23 cellular contexts compared by ENCODE assay signal in the genomic region with DNA sequence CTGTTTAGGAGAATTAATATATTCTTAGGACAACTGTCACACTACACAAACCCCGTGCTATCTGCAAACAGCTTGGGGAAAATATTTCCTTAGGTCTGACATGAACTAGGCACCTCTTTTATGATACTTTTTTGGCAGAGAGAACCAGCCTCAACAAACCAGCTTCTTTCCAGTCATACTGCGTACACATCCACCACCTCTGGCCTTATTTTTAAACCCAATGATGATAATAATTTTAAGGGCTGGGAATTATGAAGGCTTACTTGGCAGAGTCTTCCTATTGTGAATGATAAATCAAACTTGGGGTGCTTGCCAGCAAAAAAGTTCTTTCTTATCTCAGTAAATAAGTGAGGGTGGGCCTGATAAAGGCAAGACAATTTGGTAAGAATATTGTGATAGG.
DNase-seq lines count a peak whose midpoint lies in the region; ATAC-seq and TF ChIP-seq lines count a peak whose summit lies in the region.
"Had no signal": no experiment of that assay in that cellular context is flagged by ENCODE, and none has a peak within 500 bp of the region (broad histone marks: within the 10 kb centered on the region; RNA-seq: fewer than 3 reads in every experiment).

No MANE protein-coding gene starts in this region.

- H3K4me3 ChIP-seq in A673 (ENCODE audit: low read depth, low read length, poor library complexity, severe bottlenecking), result no peak overlapping the region
- H3K4me3 ChIP-seq in OCI-LY1 (ENCODE audit: low read depth, low read length, poor library complexity, severe bottlenecking), result peak overlapping the region; percentile 25
- no peak overlapping the region for H3K4me3 ChIP-seq in hepatocyte
- H3K4me3 ChIP-seq: ovary, suprapubic skin had no signal

- BruUV-seq in A673 (replicated peaks; lab: Mats Ljungman, UMichigan), result no TSS peak

- H3K36me3 ChIP-seq in A673 (ENCODE audit: insufficient read depth, low read length, poor library complexity, severe bottlenecking), result no peaks in the 10 kb centered on the region
- H3K36me3 ChIP-seq in OCI-LY1 (ENCODE audit: insufficient read depth, low read length), result no peaks in the 10 kb centered on the region
- no peaks in the 10 kb centered on the region for H3K36me3 ChIP-seq in hepatocyte (replicated peaks; ENCODE audit: insufficient read depth, low read depth)
- H3K36me3 ChIP-seq: ovary, suprapubic skin had no signal

- peak overlapping the region; percentile 74 for H3K9ac ChIP-seq in OCI-LY1 (ENCODE audit: low read length)

- H3K9me3 ChIP-seq in A673 (ENCODE audit: low read depth, low read length, poor library complexity, severe bottlenecking) (no peaks in the 10 kb centered on the region), OCI-LY1 (ENCODE audit: low read length) (no peaks in the 10 kb centered on the region), hepatocyte (ENCODE audit: low read depth) (no peaks in the 10 kb centered on the region)
- H3K9me3 ChIP-seq: ovary, suprapubic skin had no signal

- no peaks in the 10 kb centered on the region; the same call in 1 of the 2 replicates for H3F3A ChIP-seq in OCI-LY1 (ENCODE audit: insufficient read depth, low read length)

- H3K79me2 ChIP-seq in OCI-LY1 (ENCODE audit: insufficient read depth, low read length), result no peaks in the 10 kb centered on the region
- no peaks in the 10 kb centered on the region for H3K79me2 ChIP-seq in hepatocyte

- peak overlapping the region; percentile 62 for H3K4me2 ChIP-seq in OCI-LY1 (ENCODE audit: low read length)
- no peak overlapping the region for H3K4me2 ChIP-seq in hepatocyte

- no peaks in the 10 kb centered on the region for H3K27me3 Mint-ChIP-seq in activated B cell treated with CpG ODN at 0.5 μM for 24 hours
- peaks cover 19% of the 10 kb centered on the region for H3K27me3 Mint-ChIP-seq in activated CD8-positive, alpha-beta memory T cell treated with anti-CD3 and anti-CD28 coated beads, Interleukin-2, amount 10 ng/mL, durations not matched to agents 7 days and 5 days
- H3K27me3 Mint-ChIP-seq: activated naive CD4-positive, alpha-beta T cell treated with anti-CD3 and anti-CD28 coated beads, Interleukin-2, amount 10 ng/mL, durations not matched to agents 7 days and 5 days; CD4-positive, alpha-beta memory T cell; stimulated activated naive B cell treated with anti-CD40 and anti-IgM and Interleukin-4, amounts not matched to agents 10 μg/mL and 1 μg/mL and 100 μg/mL, for 72 hours; T-helper 17 cell had no signal

- H3K9me2 ChIP-seq in OCI-LY1 (ENCODE audit: low read depth, low read length) (no peaks in the 10 kb centered on the region), hepatocyte (replicated peaks; ENCODE audit: insufficient read depth) (no peaks in the 10 kb centered on the region)

- intact Hi-C loops in A673 (cut with micrococcal nuclease; ENCODE audit: unreplicated experiment) (loop anchor here (5.0 to 10.0 kb wide), 5 partner anchors 93 to 1433 kb away; partner anchors contain the start of gene ZEB2), activated B cell treated with CpG ODN at 0.5 μM for 24 hours (cut with micrococcal nuclease) (loop anchor here (2.0 to 10.0 kb wide), 11 partner anchors 339 to 1813 kb away; a partner anchor contains a TSS)

- H4K20me1 ChIP-seq in OCI-LY1 (ENCODE audit: insufficient read depth, low read length), result no peaks in the 10 kb centered on the region
- no peaks in the 10 kb centered on the region for H4K20me1 ChIP-seq in hepatocyte (ENCODE audit: insufficient read depth, poor library complexity, severe bottlenecking)

- H3K27ac ChIP-seq in A673 (ENCODE audit: low read depth, low read length, poor library complexity, severe bottlenecking) (peak overlapping the region; percentile 87), OCI-LY1 (ENCODE audit: low read depth, low read length, poor library complexity, severe bottlenecking) (peak overlapping the region; percentile 96), hepatocyte (peak overlapping the region; percentile 44)
- H3K27ac ChIP-seq: suprapubic skin had no signal

- DNase-seq in A673 (ENCODE audit: low spot score) (no peak), activated B cell treated with CpG ODN at 0.5 μM for 24 hours (no peak), hepatocyte (ENCODE audit: low spot score) (no peak), GM13976 (ENCODE audit: low spot score) (no peak)
- no peak for DNase-seq in activated CD8-positive, alpha-beta memory T cell treated with anti-CD3 and anti-CD28 coated beads, Interleukin-2, amount 10 ng/mL, durations not matched to agents 7 days and 5 days
- DNase-seq: activated CD8-positive, alpha-beta T cell treated with anti-CD3 and anti-CD28 coated beads for 36 hours; activated naive CD4-positive, alpha-beta T cell treated with anti-CD3 and anti-CD28 coated beads, Interleukin-2, amount 10 ng/mL, durations not matched to agents 7 days and 5 days; amniotic stem cell; CD4-positive, alpha-beta memory T cell; dermis blood vessel endothelial cell; EL; hypothalamus; IMR-90; NCI-H446 treated with DMSO at 0.1 percent for 48 hours; stimulated activated naive B cell treated with anti-CD40 and anti-IgM and Interleukin-4, amounts not matched to agents 10 μg/mL and 1 μg/mL and 100 μg/mL, for 72 hours; T-helper 17 cell had no signal

- H2AFZ ChIP-seq in OCI-LY1 (ENCODE audit: low read length) (no peak overlapping the region), hepatocyte (no peak overlapping the region)

- 62% methylated on average over 2 of the region's 2 CpGs for WGBS in hepatocyte (ENCODE audit: low lambda C conversion rate, missing lambda C conversion rate)

- in situ Hi-C loops in GM13976 (cut with MboI; ENCODE audit: low sequenced_read_pairs, unreplicated experiment), result no loop called here

- H3K27me3 ChIP-seq in A673 (replicated peaks; ENCODE audit: insufficient read depth, low read depth, low read length, poor library complexity), result no peaks in the 10 kb centered on the region
- no peaks in the 10 kb centered on the region for H3K27me3 ChIP-seq in OCI-LY1 (ENCODE audit: insufficient read depth, low read length)
- no peaks in the 10 kb centered on the region for H3K27me3 ChIP-seq in hepatocyte
- H3K27me3 ChIP-seq: ovary, suprapubic skin had no signal

- ATAC-seq in activated B cell treated with CpG ODN at 0.5 μM for 24 hours (ENCODE audit: low read depth) (no peak), HG03378 (IDR thresholded peaks at IDR 0.05; ENCODE audit: unreplicated experiment) (no peak), GM18519 (IDR thresholded peaks at IDR 0.05; ENCODE audit: low FRiP score, unreplicated experiment) (no peak)
- ATAC-seq in activated CD8-positive, alpha-beta memory T cell treated with anti-CD3 and anti-CD28 coated beads, Interleukin-2, amount 10 ng/mL, durations not matched to agents 7 days and 5 days, result no peak
- ATAC-seq: activated CD8-positive, alpha-beta T cell treated with anti-CD3 and anti-CD28 coated beads for 36 hours; SK-N-SH treated with all-trans-retinoic acid at 6 μM for 48 hours; stimulated activated naive B cell treated with anti-CD40 and anti-IgM and Interleukin-4, amounts not matched to agents 10 μg/mL and 1 μg/mL and 100 μg/mL, for 72 hours; T-helper 17 cell had no signal

- CTCF ChIA-PET in A673 (lab: Charles Lee), result no interaction called here
- CTCF ChIA-PET in activated B cell treated with CpG ODN at 0.5 μM for 24 hours (lab: Charles Lee), result interaction anchor here (0.9 to 2.7 kb wide), 3 partner anchors 58 to 1587 kb away, joined by 3 to 8 read pairs (median 3); partner anchors contain the start of gene ZEB2
- CTCF ChIA-PET in activated CD8-positive, alpha-beta memory T cell treated with anti-CD3 and anti-CD28 coated beads, Interleukin-2, amount 10 ng/mL, durations not matched to agents 7 days and 5 days (lab: Charles Lee), result no interaction called here

- H3K4me3 Mint-ChIP-seq in activated B cell treated with CpG ODN at 0.5 μM for 24 hours, result peak overlapping the region; percentile 37
- no peak overlapping the region for H3K4me3 Mint-ChIP-seq in activated CD8-positive, alpha-beta memory T cell treated with anti-CD3 and anti-CD28 coated beads, Interleukin-2, amount 10 ng/mL, durations not matched to agents 7 days and 5 days
- H3K4me3 Mint-ChIP-seq: activated CD8-positive, alpha-beta T cell treated with anti-CD3 and anti-CD28 coated beads for 36 hours; activated naive CD4-positive, alpha-beta T cell treated with anti-CD3 and anti-CD28 coated beads, Interleukin-2, amount 10 ng/mL, durations not matched to agents 7 days and 5 days; brain; CD4-positive, alpha-beta memory T cell; T-helper 17 cell had no signal

- H3K4me1 ChIP-seq in A673 (ENCODE audit: insufficient read depth, low read length, poor library complexity, severe bottlenecking) (peaks cover 47% of the 10 kb centered on the region), OCI-LY1 (ENCODE audit: insufficient read depth, low read length, severe bottlenecking) (peaks cover 67% of the 10 kb centered on the region), hepatocyte (ENCODE audit: insufficient read depth) (peaks cover 31% of the 10 kb centered on the region)

- POLR2A ChIA-PET in A673 (lab: Charles Lee; ENCODE audit: low non-redundant PET) (no interaction called here), activated B cell treated with CpG ODN at 0.5 μM for 24 hours (lab: Charles Lee) (interaction anchor here (1.0 to 3.5 kb wide), 7 partner anchors 9 to 1240 kb away, joined by 3 to 35 read pairs (median 7); partner anchors contain the start of gene ZEB2)

- H3K4me1 Mint-ChIP-seq in activated B cell treated with CpG ODN at 0.5 μM for 24 hours, result peaks cover 80% of the 10 kb centered on the region
- H3K4me1 Mint-ChIP-seq in activated CD8-positive, alpha-beta memory T cell treated with anti-CD3 and anti-CD28 coated beads, Interleukin-2, amount 10 ng/mL, durations not matched to agents 7 days and 5 days, result peaks cover 20% of the 10 kb centered on the region
- H3K4me1 Mint-ChIP-seq: activated naive CD4-positive, alpha-beta T cell treated with anti-CD3 and anti-CD28 coated beads, Interleukin-2, amount 10 ng/mL, durations not matched to agents 7 days and 5 days; CD4-positive, alpha-beta memory T cell; T-helper 17 cell had no signal

- peak overlapping the region; percentile 77 for H3K27ac Mint-ChIP-seq in activated B cell treated with CpG ODN at 0.5 μM for 24 hours
- no peak overlapping the region for H3K27ac Mint-ChIP-seq in activated CD8-positive, alpha-beta memory T cell treated with anti-CD3 and anti-CD28 coated beads, Interleukin-2, amount 10 ng/mL, durations not matched to agents 7 days and 5 days
- H3K27ac Mint-ChIP-seq: activated CD8-positive, alpha-beta T cell treated with anti-CD3 and anti-CD28 coated beads for 36 hours; activated naive CD4-positive, alpha-beta T cell treated with anti-CD3 and anti-CD28 coated beads, Interleukin-2, amount 10 ng/mL, durations not matched to agents 7 days and 5 days; CD4-positive, alpha-beta memory T cell; T-helper 17 cell had no signal

- TF ChIP-seq CTCF in A673 (conservative IDR thresholded peaks at IDR 0.05; ENCODE audit: low read depth, low read length) (no peak), OCI-LY1 (IDR thresholded peaks at IDR 0.05; ENCODE audit: low read length) (no peak), activated B cell treated with CpG ODN at 0.5 μM for 24 hours (IDR thresholded peaks at IDR 0.05) (no peak), hepatocyte (IDR thresholded peaks at IDR 0.05; ENCODE audit: poor library complexity) (no peak), GM13976 (IDR thresholded peaks at IDR 0.05; ENCODE audit: borderline replicate concordance, control extremely low read depth, extremely low read depth, insufficient read depth, missing control alignments) (no peak)

- no peaks in the 10 kb centered on the region for H3K9me3 Mint-ChIP-seq in activated B cell treated with CpG ODN at 0.5 μM for 24 hours
- no peaks in the 10 kb centered on the region for H3K9me3 Mint-ChIP-seq in activated CD8-positive, alpha-beta memory T cell treated with anti-CD3 and anti-CD28 coated beads, Interleukin-2, amount 10 ng/mL, durations not matched to agents 7 days and 5 days (ENCODE audit: low read depth)
- H3K9me3 Mint-ChIP-seq: brain had no signal

- no peaks in the 10 kb centered on the region for H3K36me3 Mint-ChIP-seq in activated B cell treated with CpG ODN at 0.5 μM for 24 hours (ENCODE audit: low read depth)
- no peaks in the 10 kb centered on the region for H3K36me3 Mint-ChIP-seq in activated CD8-positive, alpha-beta memory T cell treated with anti-CD3 and anti-CD28 coated beads, Interleukin-2, amount 10 ng/mL, durations not matched to agents 7 days and 5 days
- H3K36me3 Mint-ChIP-seq: activated naive CD4-positive, alpha-beta T cell treated with anti-CD3 and anti-CD28 coated beads, Interleukin-2, amount 10 ng/mL, durations not matched to agents 7 days and 5 days; brain; CD4-positive, alpha-beta memory T cell; stimulated activated naive B cell treated with anti-CD40 and anti-IgM and Interleukin-4, amounts not matched to agents 10 μg/mL and 1 μg/mL and 100 μg/mL, for 72 hours had no signal

Comparison
In these comparisons a context has a peak if more than half of its experiments do, and no peak if none do; other contexts are left out.
1. H3K27ac ChIP-seq: peak in every context shown above with its lines; median percentile 96 in OCI-LY1; 87 in A673; 44 in hepatocyte.